ENCODE assay signal across 1 cellular context in the genomic region with DNA sequence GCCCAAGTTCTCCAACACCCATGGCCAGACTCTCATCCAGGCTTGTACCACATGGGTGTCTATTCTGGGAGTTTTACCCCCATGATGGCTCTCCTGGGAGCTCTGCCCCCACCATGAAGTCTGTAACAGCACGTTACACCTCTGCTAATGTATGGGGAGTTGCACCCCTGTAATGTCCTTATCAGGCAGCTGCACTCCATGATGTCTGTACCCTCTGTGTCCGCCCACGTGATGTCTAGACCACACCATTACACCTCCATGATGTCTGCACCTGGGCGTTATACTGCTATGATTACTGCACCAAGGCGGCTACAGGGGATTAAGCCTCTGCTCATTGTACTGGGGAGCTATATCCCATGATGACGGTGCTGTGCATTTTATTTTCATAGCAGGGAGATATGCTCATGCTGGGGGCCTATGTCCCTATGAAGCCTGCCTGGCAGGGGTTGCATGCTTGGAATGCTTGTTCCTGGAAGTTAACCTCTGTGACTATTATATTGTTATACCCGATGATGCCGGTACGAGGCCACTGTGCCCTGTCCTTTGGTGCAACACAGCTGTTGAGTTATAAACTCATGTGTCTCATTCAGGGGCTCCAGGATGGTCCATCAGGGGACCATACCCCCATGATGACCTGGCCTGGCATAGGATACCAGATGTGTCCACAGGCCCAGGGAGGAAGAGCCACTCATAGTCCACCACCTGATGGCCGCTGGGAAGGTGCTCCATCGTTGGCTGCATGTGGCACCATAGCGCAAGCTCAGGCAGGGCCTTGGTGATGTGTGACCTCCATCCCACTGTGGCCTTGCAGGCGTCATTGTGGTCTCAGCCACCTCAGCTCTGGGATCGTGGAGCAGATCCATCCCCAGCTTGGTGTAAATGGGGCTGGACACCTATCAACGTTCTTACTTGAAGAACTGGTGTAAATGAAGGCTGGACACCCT.
A peak's percentile ranks its signal among the peaks of the same experiment; 100 is the strongest.
TF ChIP-seq lines count a peak whose summit lies in the region.

No MANE protein-coding gene starts in this region.

TF ChIP-seq in HepG2, 621 proteins besides CTCF, POLR2A, EP300 and RAD21:
- TF ChIP-seq SMAD9 (CRISPR knock-in tag; IDR thresholded peaks at IDR 0.05) (no peak), ZNF550 (CRISPR knock-in tag; IDR thresholded peaks at IDR 0.05; ENCODE audit: borderline replicate concordance) (0 out of 2 replicates have a peak, but pooled peaks have one; percentile 76)
